ENCODE assay signal across 1 cellular context in genomic region chr14:37168721-37169120, GRCh38.
TF ChIP-seq lines count a peak whose summit lies in the region.

No MANE protein-coding gene starts in this region.

TF ChIP-seq in K562, 482 proteins besides CTCF, POLR2A, EP300 and RAD21 (continued from another document):
- no peak for TF ChIP-seq MITF (IDR thresholded peaks at IDR 0.05)
- TF ChIP-seq HEY1 (CRISPR knock-in tag; IDR thresholded peaks at IDR 0.05; ENCODE audit: borderline replicate concordance): no peak
- TF ChIP-seq ZBTB43 (CRISPR knock-in tag; IDR thresholded peaks at IDR 0.05): no peak
- TF ChIP-seq TCF3 (CRISPR knock-in tag; IDR thresholded peaks at IDR 0.05): peak; percentile 85
- TF ChIP-seq TEAD1 (CRISPR knock-in tag; IDR thresholded peaks at IDR 0.05): no peak; a peak in 1 of 4 replicates
- TF ChIP-seq NCOA1 (IDR thresholded peaks at IDR 0.05; ENCODE audit: low read depth): peak; percentile 46; the same call in 1 of the 2 replicates
- TF ChIP-seq SMAD4 (CRISPR knock-in tag; conservative IDR thresholded peaks at IDR 0.05): peak; percentile 59; the same call in 1 of the 2 replicates
- peak; percentile 45 for TF ChIP-seq CXXC5 (CRISPR knock-in tag; IDR thresholded peaks at IDR 0.05)
- TF ChIP-seq NFIC (IDR thresholded peaks at IDR 0.05): peak; percentile 98
- TF ChIP-seq CREM (IDR thresholded peaks at IDR 0.05; ENCODE audit: low read depth): 0 out of 2 replicates have a peak, but pooled peaks have one; percentile 20
- no peak for TF ChIP-seq PCBP2 (IDR thresholded peaks at IDR 0.05; ENCODE audit: low read depth, low read length, poor library complexity, severe bottlenecking)
- peak; percentile 54; the same call in 1 of the 2 replicates for TF ChIP-seq EHMT2 (IDR thresholded peaks at IDR 0.05)
- peak; percentile 76; the same call in 1 of the 2 replicates for TF ChIP-seq KLF16 (IDR thresholded peaks at IDR 0.05)
- peak; percentile 66 for TF ChIP-seq NEUROD1 (IDR thresholded peaks at IDR 0.05; ENCODE audit: borderline replicate concordance, low read depth, low read length, partially characterized antibody)
- peak; percentile 8; the same call in 1 of the 2 replicates for TF ChIP-seq BCOR (IDR thresholded peaks at IDR 0.05)
- TF ChIP-seq GATA2 (CRISPR knock-in tag; IDR thresholded peaks at IDR 0.05): peak; percentile 85
- TF ChIP-seq POLR2AphosphoS5 (IDR thresholded peaks at IDR 0.05; ENCODE audit: control insufficient read depth, insufficient read depth, low read depth, low read length): peak; percentile 81
- 0 out of 2 replicates have a peak, but pooled peaks have one; percentile 23 for TF ChIP-seq MEF2D (tag; conservative IDR thresholded peaks at IDR 0.05; ENCODE audit: low read depth)
- TF ChIP-seq RNF2 (IDR thresholded peaks at IDR 0.05): 0 out of 2 replicates have a peak, but pooled peaks have one; percentile 37
- no peak for TF ChIP-seq DIDO1 (tag; IDR thresholded peaks at IDR 0.05; ENCODE audit: low read depth)
- TF ChIP-seq HMG20B (CRISPR knock-in tag; IDR thresholded peaks at IDR 0.05): no peak
- TF ChIP-seq KDM1A (IDR thresholded peaks at IDR 0.05): peak; percentile 74 to 82; a peak in 3 of 4 replicates
- TF ChIP-seq SMAD1 (IDR thresholded peaks at IDR 0.05; ENCODE audit: low read depth, low read length, partially characterized antibody): peak; percentile 85
- TF ChIP-seq FOXK2 (conservative IDR thresholded peaks at IDR 0.05 in 1 of 2, IDR thresholded peaks at IDR 0.05 in 1 of 2; ENCODE audit: low read depth in 2 of 2): peak in 1 of 2 experiments; percentile 56; a peak in 1 of 4 replicates
- TF ChIP-seq TBP (optimal IDR thresholded peaks at IDR 0.05; ENCODE audit: low read depth, low read length): no peak
- no peak for TF ChIP-seq STAT6 (CRISPR knock-in tag; IDR thresholded peaks at IDR 0.05)
- peak; percentile 93 for TF ChIP-seq CBFA2T3 (IDR thresholded peaks at IDR 0.05)
- TF ChIP-seq ZNF584 (CRISPR knock-in tag; IDR thresholded peaks at IDR 0.05; ENCODE audit: low read depth): 0 out of 2 replicates have a peak, but pooled peaks have one; percentile 57
